Comparison of ENCODE assay signal across 12 cellular contexts in genomic region chr18:40529478-40529877, GRCh38.
DNase-seq lines count a peak whose midpoint lies in the region; ATAC-seq and TF ChIP-seq lines count a peak whose summit lies in the region.
"Had no signal": no experiment of that assay in that cellular context is flagged by ENCODE, and none has a peak within 500 bp of the region (broad histone marks: within the 10 kb centered on the region; RNA-seq: fewer than 3 reads in every experiment).

No MANE protein-coding gene starts in this region.

- H3K9me3 ChIP-seq in WERI-Rb-1 (ENCODE audit: severe bottlenecking) = no peaks in the 10 kb centered on the region
- no peaks in the 10 kb centered on the region for H3K9me3 ChIP-seq in hepatocyte (ENCODE audit: low read depth)

- peaks cover 8% of the 10 kb centered on the region for H3K9me3 Mint-ChIP-seq in activated T-helper 17 cell treated with anti-CD3 and anti-CD28 coated beads, Interleukin-2, amount 50 U/mL, for 72 hours
- H3K9me3 Mint-ChIP-seq in activated naive CD4-positive, alpha-beta T cell treated with anti-CD3 and anti-CD28 coated beads, Interleukin-2, amount 50 U/mL, for 72 hours = peaks cover 5 to 19% of the 10 kb centered on the region in 2 donors
- H3K9me3 Mint-ChIP-seq: activated T-helper 1 cell treated with anti-CD3 and anti-CD28 coated beads, Interleukin-12 subunit alpha, Interleukin-12 subunit beta, Interleukin-2, Interleukin-4 antibody, amounts not matched to agents 30 ng/mL and 10 ng/mL and 1 ng/mL, durations not matched to agents 14 hours and 24 hours and 36 hours had no signal

- no peak overlapping the region for H3K27ac Mint-ChIP-seq in activated T-helper 17 cell treated with anti-CD3 and anti-CD28 coated beads, Interleukin-2, amount 50 U/mL, for 72 hours
- H3K27ac Mint-ChIP-seq in activated naive CD4-positive, alpha-beta T cell treated with anti-CD3 and anti-CD28 coated beads, Interleukin-2, amount 50 U/mL, for 72 hours = no peak overlapping the region
- H3K27ac Mint-ChIP-seq: activated T-helper 1 cell treated with anti-CD3 and anti-CD28 coated beads, Interleukin-12 subunit alpha, Interleukin-12 subunit beta, Interleukin-2, Interleukin-4 antibody, amounts not matched to agents 30 ng/mL and 10 ng/mL and 1 ng/mL, durations not matched to agents 14 hours and 24 hours and 36 hours; immature natural killer cell had no signal

- no peaks in the 10 kb centered on the region for H3K36me3 Mint-ChIP-seq in activated T-helper 17 cell treated with anti-CD3 and anti-CD28 coated beads, Interleukin-2, amount 50 U/mL, for 72 hours (ENCODE audit: low read depth)
- no peaks in the 10 kb centered on the region for H3K36me3 Mint-ChIP-seq in activated naive CD4-positive, alpha-beta T cell treated with anti-CD3 and anti-CD28 coated beads, Interleukin-2, amount 50 U/mL, for 72 hours
- H3K36me3 Mint-ChIP-seq: immature natural killer cell had no signal

- no peak overlapping the region for H3K4me3 Mint-ChIP-seq in activated T-helper 17 cell treated with anti-CD3 and anti-CD28 coated beads, Interleukin-2, amount 50 U/mL, for 72 hours
- H3K4me3 Mint-ChIP-seq: activated T-helper 1 cell treated with anti-CD3 and anti-CD28 coated beads, Interleukin-12 subunit alpha, Interleukin-12 subunit beta, Interleukin-2, Interleukin-4 antibody, amounts not matched to agents 30 ng/mL and 10 ng/mL and 1 ng/mL, durations not matched to agents 14 hours and 24 hours and 36 hours; immature natural killer cell had no signal

- no peak for ATAC-seq in activated T-helper 17 cell treated with anti-CD3 and anti-CD28 coated beads, Interleukin-2, amount 50 U/mL, for 72 hours (replicated peaks)
- ATAC-seq in activated naive CD4-positive, alpha-beta T cell treated with anti-CD3 and anti-CD28 coated beads, Interleukin-2, amount 50 U/mL, for 72 hours = no peak

- H3K27me3 ChIP-seq in WERI-Rb-1 (ENCODE audit: insufficient read depth, low read depth, severe bottlenecking) (no peaks in the 10 kb centered on the region), hepatocyte (no peaks in the 10 kb centered on the region)

- no peaks in the 10 kb centered on the region for H3K79me2 ChIP-seq in hepatocyte

- WGBS in hepatocyte (ENCODE audit: low lambda C conversion rate, missing lambda C conversion rate) = 58% methylated on average over 1 of the region's 1 CpG

- H3K4me1 Mint-ChIP-seq in activated T-helper 17 cell treated with anti-CD3 and anti-CD28 coated beads, Interleukin-2, amount 50 U/mL, for 72 hours = no peaks in the 10 kb centered on the region
- H3K4me1 Mint-ChIP-seq: immature natural killer cell had no signal

- DNase-seq in AML-193 (lab: John Stamatoyannopoulos, UW) = peak; percentile 18 to 23
- peak; percentile 7 for DNase-seq in HPDE6-E6E7 (ENCODE audit: extremely low spot score)
- DNase-seq in WERI-Rb-1 = no peak
- no peak for DNase-seq in hepatocyte (ENCODE audit: low spot score)
- DNase-seq in NCI-H2081 (lab: John Stamatoyannopoulos, UW) = no peak
- DNase-seq in stimulated activated CD8-positive, alpha-beta memory T cell treated with anti-CD3 and anti-CD28 coated beads, Interleukin-4, amount 100 ng/mL, for 48 hours = no peak
- no peak for DNase-seq in activated naive CD4-positive, alpha-beta T cell treated with anti-CD3 and anti-CD28 coated beads, Interleukin-2, amount 50 U/mL, for 72 hours (ENCODE audit: low spot score in 2 of 2)
- DNase-seq: activated CD4-positive, alpha-beta T cell treated with anti-CD3 and anti-CD28 coated beads for 48 hours; immature natural killer cell; NCI-H1417 had no signal

- TF ChIP-seq CTCF in WERI-Rb-1 (IDR thresholded peaks at IDR 0.05; ENCODE audit: low read depth, low read length) (peak; percentile 11; the same call in 1 of the 2 replicates), hepatocyte (IDR thresholded peaks at IDR 0.05; ENCODE audit: poor library complexity) (peak; percentile 14)

- H3K27ac ChIP-seq in WERI-Rb-1 (no peak overlapping the region), hepatocyte (no peak overlapping the region)

- H3K4me1 ChIP-seq in hepatocyte (ENCODE audit: insufficient read depth) = no peaks in the 10 kb centered on the region

- no peak overlapping the region for H2AFZ ChIP-seq in hepatocyte

- H3K27me3 Mint-ChIP-seq in activated T-helper 17 cell treated with anti-CD3 and anti-CD28 coated beads, Interleukin-2, amount 50 U/mL, for 72 hours = no peaks in the 10 kb centered on the region

- H3K9me2 ChIP-seq in hepatocyte (replicated peaks; ENCODE audit: insufficient read depth) = no peaks in the 10 kb centered on the region

- no peak overlapping the region for H3K4me2 ChIP-seq in hepatocyte

- no peak overlapping the region for H3K4me3 ChIP-seq in WERI-Rb-1 (ENCODE audit: low read depth, low read length)
- no peak overlapping the region for H3K4me3 ChIP-seq in hepatocyte

- H4K20me1 ChIP-seq in hepatocyte (ENCODE audit: insufficient read depth, poor library complexity, severe bottlenecking) = no peaks in the 10 kb centered on the region

- H3K36me3 ChIP-seq in WERI-Rb-1 (no peaks in the 10 kb centered on the region), hepatocyte (replicated peaks; ENCODE audit: insufficient read depth, low read depth) (no peaks in the 10 kb centered on the region)

Comparison
In these comparisons a context has a peak if more than half of its experiments do, and no peak if none do; other contexts are left out.
1. DNase-seq: peak in AML-193 (2 of 2) and HPDE6-E6E7 (single experiment); none in WERI-Rb-1 (single experiment), hepatocyte (single experiment), NCI-H2081 (0 of 2), stimulated activated CD8-positive, alpha-beta memory T cell treated with anti-CD3 and anti-CD28 coated beads, Interleukin-4, amount 100 ng/mL, for 48 hours (single experiment) and activated naive CD4-positive, alpha-beta T cell treated with anti-CD3 and anti-CD28 coated beads, Interleukin-2, amount 50 U/mL, for 72 hours (0 of 2).